ENCODE assay signal across 9 cellular contexts in the genomic region with DNA sequence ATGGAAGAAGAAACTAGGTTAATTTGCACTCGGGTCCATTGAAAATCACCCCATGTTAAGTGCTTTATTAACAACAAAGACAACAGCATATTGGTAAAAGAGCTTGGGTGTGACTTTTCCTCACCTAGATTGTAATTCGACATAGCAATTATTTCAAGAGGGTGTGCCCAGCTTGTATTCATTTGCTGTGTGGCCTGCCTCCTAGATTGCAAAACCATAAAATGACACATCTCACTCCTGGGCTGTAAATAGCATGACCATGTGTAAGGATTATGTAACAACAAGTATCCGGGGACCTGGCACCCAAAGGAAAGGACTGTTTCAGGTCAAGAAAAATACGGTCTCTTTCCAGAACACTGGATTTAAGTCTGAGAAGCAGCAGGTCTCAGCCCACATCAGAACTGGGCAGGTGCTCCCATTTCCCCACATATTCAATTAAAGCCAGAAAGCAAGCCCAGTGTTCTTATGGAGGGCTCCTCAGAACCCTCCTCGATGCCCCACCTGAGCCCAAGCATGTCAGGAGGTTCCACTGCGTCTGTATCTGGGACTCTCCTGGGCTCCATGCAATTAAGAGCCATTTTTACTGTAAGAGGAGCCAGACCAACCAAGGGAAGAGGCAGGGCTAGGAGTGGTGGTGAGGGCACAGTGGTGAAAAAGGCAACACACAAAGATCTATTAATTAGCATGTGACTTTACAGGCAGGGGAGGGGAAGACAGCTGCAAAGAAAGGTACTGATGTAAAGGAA. TPM values are rescaled to one million over a fixed set of nuclear protein-coding genes. Genes with fewer than 3 reads are reported as not detected.
DNase-seq lines count a peak whose midpoint lies in the region; ATAC-seq and TF ChIP-seq lines count a peak whose summit lies in the region.
"Had no signal": no experiment of that assay in that cellular context is flagged by ENCODE, and none has a peak within 500 bp of the region (broad histone marks: within the 10 kb centered on the region; RNA-seq: fewer than 3 reads in every experiment).

No MANE protein-coding gene starts in this region.

- TF ChIP-seq POLR2A in suprapubic skin (IDR thresholded peaks at IDR 0.05) = no peak

- H3K27me3 ChIP-seq in suprapubic skin = no peaks in the 10 kb centered on the region

- H3K9me3 ChIP-seq in suprapubic skin = no peaks in the 10 kb centered on the region

- TF ChIP-seq CTCF in suprapubic skin (IDR thresholded peaks at IDR 0.05) (no peak), endothelial cell (IDR thresholded peaks at IDR 0.05; ENCODE audit: unreplicated experiment) (no peak)

- no peak overlapping the region for H3K4me3 Mint-ChIP-seq in endothelial cell (ENCODE audit: unreplicated experiment)

- H3K36me3 ChIP-seq in suprapubic skin = no peaks in the 10 kb centered on the region

- H3K36me3 Mint-ChIP-seq in endothelial cell (ENCODE audit: low read depth, unreplicated experiment) = no peaks in the 10 kb centered on the region

- WGBS in suprapubic skin = 24% methylated on average over 6 of the region's 6 CpGs

- H3K4me1 ChIP-seq in suprapubic skin = peaks cover 26% of the 10 kb centered on the region

- peaks cover 8% of the 10 kb centered on the region for H3K4me1 Mint-ChIP-seq in endothelial cell (ENCODE audit: unreplicated experiment)

- TF ChIP-seq EP300 in suprapubic skin (IDR thresholded peaks at IDR 0.05) = no peak

- H3K4me3 ChIP-seq in suprapubic skin = no peak overlapping the region

- H3K9me3 Mint-ChIP-seq in endothelial cell (ENCODE audit: unreplicated experiment) = no peaks in the 10 kb centered on the region

- no peaks in the 10 kb centered on the region for H3K27me3 Mint-ChIP-seq in endothelial cell (ENCODE audit: unreplicated experiment)

- DNase-seq in NCI-H1417 (lab: John Stamatoyannopoulos, UW) (peak in 2 of 3 experiments; percentile 14 to 59), NCI-H1417 treated with DMSO at 0.1 percent for 48 hours (lab: John Stamatoyannopoulos, UW) (no peak), RKO (ENCODE audit: low spot score) (peak; percentile 60), glomerular visceral epithelial cell (ENCODE audit: extremely low spot score) (peak; percentile 22), suprapubic skin (ENCODE audit: low spot score in 2 of 2) (no peak), endothelial cell (ENCODE audit: low spot score) (no peak)
- DNase-seq: activated effector memory CD4-positive, alpha-beta T cell treated with anti-CD3 and anti-CD28 coated beads, Interleukin-2, amount 50 U/mL, for 16 hours had no signal

- no peak overlapping the region for H3K27ac Mint-ChIP-seq in endothelial cell (ENCODE audit: unreplicated experiment)

- ATAC-seq in GM18868 (IDR thresholded peaks at IDR 0.05; ENCODE audit: unreplicated experiment) (no peak), GM21381 (IDR thresholded peaks at IDR 0.05; ENCODE audit: unreplicated experiment) (no peak)

- peak overlapping the region; percentile 79 for H3K27ac ChIP-seq in suprapubic skin

RNA-seq across cellular contexts. Expression of a gene that starts 39.2 kb away (rescaled TPM):
- total RNA-seq in suprapubic skin (10 to 100 TPM; 26.1 to 37.3 (median 29.7) TPM), endothelial cell (ENCODE audit: unreplicated experiment) (26.1 TPM)

Comparison
In these comparisons a context has a peak if more than half of its experiments do, and no peak if none do; other contexts are left out.
1. DNase-seq: peak in NCI-H1417 (2 of 3), RKO (single experiment) and glomerular visceral epithelial cell (single experiment); none in NCI-H1417 treated with DMSO at 0.1 percent for 48 hours (single experiment), suprapubic skin (0 of 2) and endothelial cell (single experiment).